ENCODE assay signal across 25 cellular contexts in genomic region chr15:45903283-45903682, GRCh38.
DNase-seq lines count a peak whose midpoint lies in the region; ATAC-seq and TF ChIP-seq lines count a peak whose summit lies in the region.
"Had no signal": no experiment of that assay in that cellular context is flagged by ENCODE, and none has a peak within 500 bp of the region (broad histone marks: within the 10 kb centered on the region; RNA-seq: fewer than 3 reads in every experiment).

No MANE protein-coding gene starts in this region.

- H3K9me2 ChIP-seq in SK-N-SH, result no peaks in the 10 kb centered on the region

- no peaks in the 10 kb centered on the region for H4K20me1 ChIP-seq in SK-N-SH (ENCODE audit: insufficient read depth)

- CTCF ChIA-PET in SK-N-SH (lab: Yijun Ruan, JAX), result interaction anchor here (1.0 kb wide), 1 partner anchor 10 kb away, joined by 3 read pairs; no protein-coding TSS in a partner anchor

- no peak overlapping the region for H3K27ac ChIP-seq in SK-N-SH (ENCODE audit: low read depth in 2 of 2, low read length in 1 of 2)
- H3K27ac ChIP-seq: HL-60, Peyer's patch, SK-N-MC had no signal

- POLR2A ChIA-PET in SK-N-SH (lab: Yijun Ruan, JAX), result no interaction called here

- H3F3A ChIP-seq in SK-N-SH (replicated peaks; ENCODE audit: insufficient read depth), result no peaks in the 10 kb centered on the region

- no peak overlapping the region for H3K9ac ChIP-seq in SK-N-SH

- TF ChIP-seq EP300 in SK-N-SH (IDR thresholded peaks at IDR 0.05; ENCODE audit: borderline replicate concordance in 1 of 2, low read depth in 1 of 2, low read length in 1 of 2), result no peak

- no peak for TF ChIP-seq POLR2A in erythroblast (IDR thresholded peaks at IDR 0.05; ENCODE audit: low read length)

- no peaks in the 10 kb centered on the region for H3K4me1 ChIP-seq in SK-N-SH (ENCODE audit: control insufficient read depth in 1 of 2, insufficient read depth in 2 of 2, low read depth in 1 of 2, low read length in 1 of 2)
- H3K4me1 ChIP-seq: BE2C, Peyer's patch had no signal

- H3K79me2 ChIP-seq in SK-N-SH (ENCODE audit: insufficient read depth), result no peaks in the 10 kb centered on the region

- no peak for ATAC-seq in GM19452 (IDR thresholded peaks at IDR 0.05; ENCODE audit: unreplicated experiment)
- ATAC-seq: HepG2 had no signal

- no peak for TF ChIP-seq CTCF in kidney epithelial cell (IDR thresholded peaks at IDR 0.05; ENCODE audit: insufficient read depth, low read length, poor library complexity, severe bottlenecking)
- no peak for TF ChIP-seq CTCF in SK-N-SH (IDR thresholded peaks at IDR 0.05)

- H3K27me3 ChIP-seq in kidney epithelial cell (ENCODE audit: control insufficient read depth, insufficient read depth, low read length), result no peaks in the 10 kb centered on the region
- H3K27me3 ChIP-seq in SK-N-SH (ENCODE audit: insufficient read depth), result no peaks in the 10 kb centered on the region
- H3K27me3 ChIP-seq: BE2C, Peyer's patch had no signal

- no peak overlapping the region for H3K4me3 ChIP-seq in kidney epithelial cell (ENCODE audit: low read depth, low read length)
- no peak overlapping the region for H3K4me3 ChIP-seq in SK-N-SH (ENCODE audit: low read depth in 2 of 2, low read length in 1 of 2)
- H3K4me3 ChIP-seq: Peyer's patch, SK-N-MC had no signal

- DNase-seq in EL, result peak; percentile 6
- peak; percentile 9 for DNase-seq in OCI-M1 (lab: John Stamatoyannopoulos, UW)
- DNase-seq in dermis blood vessel endothelial cell, result peak; percentile 28
- peak; percentile 9 for DNase-seq in kidney epithelial cell (ENCODE audit: low read depth)
- DNase-seq in erythroblast (lab: John Stamatoyannopoulos, UW), result no peak
- no peak for DNase-seq in SK-N-SH
- DNase-seq: 8988T; ACHN; BE2C; CD8-positive, alpha-beta memory T cell; DMS153; DND-41; Karpas-422; NCI-H1092; NCI-H1436; NCI-H187; NCI-H2171; NCI-H226; NCI-H510A; Peyer's patch; SIG-M5 had no signal

- no peak overlapping the region for H3K4me2 ChIP-seq in SK-N-SH

- H3K36me3 ChIP-seq in kidney epithelial cell (ENCODE audit: control insufficient read depth, insufficient read depth, low read length) (no peaks in the 10 kb centered on the region), SK-N-SH (replicated peaks in 1 of 2; ENCODE audit: control insufficient read depth in 1 of 2, insufficient read depth in 2 of 2, low read length in 1 of 2) (no peaks in the 10 kb centered on the region)
- H3K36me3 ChIP-seq: BE2C, Peyer's patch had no signal

- no peak for TF ChIP-seq RAD21 in SK-N-SH (IDR thresholded peaks at IDR 0.05; ENCODE audit: low read length)

- no peak overlapping the region for H2AFZ ChIP-seq in SK-N-SH (ENCODE audit: low read depth)

- H3K9me3 ChIP-seq in SK-N-SH, result 0 out of 2 replicates have a peak, but pooled peaks cover under 1% of the 10 kb centered on the region
- H3K9me3 ChIP-seq: BE2C, Peyer's patch had no signal

TF ChIP-seq in SK-N-SH, 30 proteins besides CTCF, POLR2A, EP300 and RAD21:
- TF ChIP-seq TAF1 (IDR thresholded peaks at IDR 0.05; ENCODE audit: borderline replicate concordance, low read depth, low read length) (no peak), JUND (IDR thresholded peaks at IDR 0.05) (no peak)

Comparison
In these comparisons a context has a peak if more than half of its experiments do, and no peak if none do; other contexts are left out.
1. DNase-seq: peak in EL (single experiment), OCI-M1 (single experiment), dermis blood vessel endothelial cell (single experiment) and kidney epithelial cell (single experiment); none in erythroblast (0 of 2) and SK-N-SH (single experiment).